ENCODE assay signal across 8 cellular contexts in genomic region chr10:45464958-45465567, GRCh38.
DNase-seq lines count a peak whose midpoint lies in the region; ATAC-seq and TF ChIP-seq lines count a peak whose summit lies in the region.

No MANE protein-coding gene starts in this region.

- peaks cover 68 to 86% (median 77%) of the 10 kb centered on the region in 3 donors for H3K4me1 Mint-ChIP-seq in IgD-negative memory B cell

- peaks cover 48% of the 10 kb centered on the region for H3K79me2 ChIP-seq in DOHH2 (ENCODE audit: control insufficient read depth, low read length)

- H3K27me3 ChIP-seq in DOHH2 (ENCODE audit: control insufficient read depth, low read length) (no peaks in the 10 kb centered on the region), heart right ventricle (no peaks in the 10 kb centered on the region)

- H4K20me1 ChIP-seq in DOHH2 (ENCODE audit: control insufficient read depth, insufficient read depth, low read depth, low read length): no peaks in the 10 kb centered on the region

- DNase-seq in T follicular helper cell (ENCODE audit: low read depth) (peak; percentile 62), heart right ventricle (peak; percentile 75 to 81), retina (peak; percentile 87), NK-92 (lab: John Stamatoyannopoulos, UW; ENCODE audit: unreplicated experiment) (no peak)
- DNase-seq in activated naive CD8-positive, alpha-beta T cell treated with anti-CD3 and anti-CD28 coated beads, Interleukin-2, amount 50 U/mL, for 16 hours (ENCODE audit: low read depth, low spot score): peak; percentile 54

- H3K36me3 ChIP-seq in DOHH2 (ENCODE audit: control insufficient read depth, low read length): peaks cover 24% of the 10 kb centered on the region
- peaks cover 0 to 32% (median 7%) of the 10 kb centered on the region in 9 donors for H3K36me3 ChIP-seq in heart right ventricle

- H3K27ac Mint-ChIP-seq in IgD-negative memory B cell: peak overlapping the region; percentile 34 to 96 (median 85)

- H3K4me3 Mint-ChIP-seq in IgD-negative memory B cell: peak overlapping the region; percentile 25 to 91 (median 83)

- peak overlapping the region; percentile 92 for H3K4me2 ChIP-seq in DOHH2 (ENCODE audit: low read length)

- H3K4me1 ChIP-seq in DOHH2 (ENCODE audit: control insufficient read depth, low read length) (peaks cover 68% of the 10 kb centered on the region), heart right ventricle (peaks cover 0 to 63% (median 15%) of the 10 kb centered on the region in 9 donors)

- H3F3A ChIP-seq in DOHH2 (ENCODE audit: control insufficient read depth, insufficient read depth): peaks cover 21% of the 10 kb centered on the region

- H3K9me2 ChIP-seq in DOHH2 (replicated peaks; ENCODE audit: control insufficient read depth, low read length): no peaks in the 10 kb centered on the region

- peak; percentile 35 for ATAC-seq in GM21423 (IDR thresholded peaks at IDR 0.05; ENCODE audit: unreplicated experiment)
- ATAC-seq in heart right ventricle: peak; percentile 87 to 97 (median 94)

- H3K36me3 Mint-ChIP-seq in IgD-negative memory B cell: peaks cover 14% of the 10 kb centered on the region

- H3K4me3 ChIP-seq in DOHH2 (ENCODE audit: low read length): peak overlapping the region; percentile 74
- H3K4me3 ChIP-seq in heart right ventricle: no peak overlapping the region

- peak; percentile 94 for TF ChIP-seq CTCF in DOHH2 (IDR thresholded peaks at IDR 0.05; ENCODE audit: low read depth, low read length, poor library complexity, severe bottlenecking)
- peak; percentile 74 to 95 (median 91) for TF ChIP-seq CTCF in heart right ventricle (IDR thresholded peaks at IDR 0.05)

- WGBS in heart right ventricle, 2 donors: 21 to 24% methylated on average over 6 of the region's 6 CpGs

- H3K27ac ChIP-seq in DOHH2 (ENCODE audit: low read depth, low read length) (peak overlapping the region; percentile 98), heart right ventricle (no peak overlapping the region)

- H3K9me3 ChIP-seq in DOHH2 (ENCODE audit: control insufficient read depth, insufficient read depth, low read length): no peaks in the 10 kb centered on the region
- no peaks in the 10 kb centered on the region for H3K9me3 ChIP-seq in heart right ventricle

- intact Hi-C loops in heart right ventricle (cut with DNase I): loop anchor here in 8 of 10 donors (2.0 to 10.0 kb wide), 10 partner anchors 127 to 220 kb away; partner anchors contain the start of gene ZFAND4 (in 7 of the 8)

- H3K27me3 Mint-ChIP-seq in IgD-negative memory B cell: no peaks in the 10 kb centered on the region

- no peaks in the 10 kb centered on the region for H3K9me3 Mint-ChIP-seq in IgD-negative memory B cell
